In genomic region chr7:5916529-5916928, GRCh38 we compare ENCODE assay signal across 11 cellular contexts. TPM values are rescaled to one million over a fixed set of nuclear protein-coding genes. Genes with fewer than 3 reads are reported as not detected.
"Had no signal": no experiment of that assay in that cellular context is flagged by ENCODE, and none has a peak within 500 bp of the region (broad histone marks: within the 10 kb centered on the region; RNA-seq: fewer than 3 reads in every experiment).

No MANE protein-coding gene starts in this region.

RNA-seq across cellular contexts. Expression of gene OCM, which starts 35.9 kb away (rescaled TPM):
- total RNA-seq: activated B cell treated with CpG ODN at 0.5 μM for 24 hours; activated CD4-positive, alpha-beta memory T cell treated with anti-CD3 and anti-CD28 coated beads for 36 hours; activated CD4-positive, alpha-beta T cell treated with anti-CD3 and anti-CD28 coated beads for 36 hours; activated CD4-positive, alpha-beta T cell treated with anti-CD3 and anti-CD28 coated beads, Interleukin-2, amount 10 ng/mL, durations not matched to agents 24 days and 14 days; activated CD8-positive, alpha-beta memory T cell treated with anti-CD3 and anti-CD28 coated beads for 36 hours; activated CD8-positive, alpha-beta memory T cell treated with anti-CD3 and anti-CD28 coated beads, Interleukin-2, amount 10 ng/mL, durations not matched to agents 7 days and 5 days; activated CD8-positive, alpha-beta T cell treated with anti-CD3 and anti-CD28 coated beads for 36 hours; activated CD8-positive, alpha-beta T cell treated with anti-CD3 and anti-CD28 coated beads, Interleukin-2, amount 10 ng/mL, durations not matched to agents 7 days and 5 days; T-helper 2 cell treated with Interferon-gamma antibody and Interleukin-4, amounts not matched to agents 100 ng/mL and 5 ng/mL, for 36 hours had no signal

RNA-seq across cellular contexts. Expression of gene RSPH10B, which starts 54.0 kb away (rescaled TPM):
- total RNA-seq: activated B cell treated with CpG ODN at 0.5 μM for 24 hours; activated CD4-positive, alpha-beta memory T cell treated with anti-CD3 and anti-CD28 coated beads for 36 hours; activated CD4-positive, alpha-beta memory T cell treated with anti-CD3 and anti-CD28 coated beads, Interleukin-2, amount 10 ng/mL, durations not matched to agents 7 days and 5 days; activated CD4-positive, alpha-beta T cell treated with anti-CD3 and anti-CD28 coated beads, Interleukin-2, amount 10 ng/mL, durations not matched to agents 7 days and 5 days; activated CD8-positive, alpha-beta memory T cell treated with anti-CD3 and anti-CD28 coated beads, Interleukin-2, amount 10 ng/mL, durations not matched to agents 7 days and 5 days; T-helper 2 cell treated with Interferon-gamma antibody and Interleukin-4, amounts not matched to agents 100 ng/mL and 5 ng/mL, for 36 hours had no signal
